1 cellular context compared by ENCODE assay signal in the genomic region with DNA sequence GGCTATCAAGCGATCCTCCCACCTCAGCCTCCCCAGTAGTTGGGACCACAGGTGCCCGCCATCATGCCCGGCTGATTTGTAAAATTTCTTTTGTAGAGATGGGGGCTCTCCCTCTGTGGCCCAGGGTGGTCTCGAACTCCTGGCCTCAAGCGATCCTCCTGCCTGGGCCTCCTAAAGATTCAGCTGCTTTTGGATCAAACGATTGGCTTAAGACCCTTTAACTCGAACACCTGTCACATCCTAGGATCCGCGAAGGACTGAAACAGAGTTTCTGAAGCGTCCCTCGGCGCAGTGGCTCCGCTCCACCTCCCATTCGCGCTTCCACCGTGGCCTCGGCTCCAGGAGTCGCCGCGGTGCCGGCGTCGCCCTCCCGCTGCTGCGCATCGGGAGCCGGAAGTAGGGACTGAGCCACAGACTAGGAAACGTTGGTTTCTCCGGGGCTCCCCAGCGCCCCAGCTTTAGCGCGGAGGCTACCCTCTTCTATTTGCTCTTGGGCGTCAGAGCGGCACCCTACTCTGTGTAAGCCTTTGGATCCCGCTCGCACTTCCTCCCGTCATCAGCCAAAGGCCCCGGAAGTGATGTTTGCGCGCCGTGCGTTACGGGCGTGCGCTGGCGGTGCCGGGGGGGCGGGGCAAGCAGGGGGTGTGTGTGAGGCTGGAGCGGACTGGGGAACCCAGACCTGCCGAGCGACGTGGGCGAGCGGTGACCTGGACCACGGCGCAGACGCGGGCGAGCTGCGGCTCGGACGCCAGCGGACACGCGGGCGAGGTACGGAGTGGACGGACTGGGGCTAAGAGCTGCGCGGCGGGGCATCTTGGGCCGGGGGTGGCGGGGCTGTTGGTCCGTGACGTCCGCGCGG.
TF ChIP-seq lines count a peak whose summit lies in the region.

No MANE protein-coding gene starts in this region.

TF ChIP-seq in HepG2, 621 proteins besides CTCF, POLR2A, EP300 and RAD21 (continued from another document and continues in another):
- TF ChIP-seq RERE (CRISPR knock-in tag; IDR thresholded peaks at IDR 0.05; ENCODE audit: low read depth) (no peak), ZNF773 (CRISPR knock-in tag; IDR thresholded peaks at IDR 0.05; ENCODE audit: borderline replicate concordance) (no peak), ZBTB21 (CRISPR knock-in tag; IDR thresholded peaks at IDR 0.05) (peak; percentile 92), TBX3 (IDR thresholded peaks at IDR 0.05; ENCODE audit: borderline replicate concordance) (no peak), ARNTL (CRISPR knock-in tag; IDR thresholded peaks at IDR 0.05) (0 out of 2 replicates have a peak, but pooled peaks have one; percentile 37), ZNF891 (CRISPR knock-in tag; IDR thresholded peaks at IDR 0.05) (0 out of 2 replicates have a peak, but pooled peaks have one; percentile 53), ZFP36 (IDR thresholded peaks at IDR 0.05; ENCODE audit: borderline replicate concordance, low read depth, low read length, partially characterized antibody) (no peak), BCL3 (CRISPR knock-in tag; IDR thresholded peaks at IDR 0.05) (peak; percentile 69; the same call in 1 of the 2 replicates), DDIT3 (CRISPR knock-in tag; IDR thresholded peaks at IDR 0.05) (no peak), SRY (CRISPR knock-in tag; IDR thresholded peaks at IDR 0.05) (peak; percentile 70), RFXAP (CRISPR knock-in tag; IDR thresholded peaks at IDR 0.05; ENCODE audit: borderline replicate concordance) (no peak), RBM22 (optimal IDR thresholded peaks at IDR 0.05; ENCODE audit: low read length) (peak; percentile 95), ZNF138 (CRISPR knock-in tag; IDR thresholded peaks at IDR 0.05; ENCODE audit: low read depth) (0 out of 2 replicates have a peak, but pooled peaks have one; percentile 36), ZNF543 (CRISPR knock-in tag; IDR thresholded peaks at IDR 0.05) (no peak), TFE3 (CRISPR knock-in tag; IDR thresholded peaks at IDR 0.05) (0 out of 2 replicates have a peak, but pooled peaks have one; percentile 13), SP4 (CRISPR knock-in tag; IDR thresholded peaks at IDR 0.05) (peak; percentile 84), TFDP1 (CRISPR knock-in tag; IDR thresholded peaks at IDR 0.05; ENCODE audit: borderline replicate concordance) (peak; percentile 74; the same call in 1 of the 2 replicates), ZNF329 (CRISPR knock-in tag; IDR thresholded peaks at IDR 0.05; ENCODE audit: low read depth) (peak; percentile 60; the same call in 1 of the 2 replicates), SNAPC2 (CRISPR knock-in tag; IDR thresholded peaks at IDR 0.05) (no peak), TAF15 (IDR thresholded peaks at IDR 0.05; ENCODE audit: low read depth, low read length, poor library complexity, severe bottlenecking) (no peak), ZNF775 (CRISPR knock-in tag; IDR thresholded peaks at IDR 0.05; ENCODE audit: borderline replicate concordance) (no peak), HMG20A (CRISPR knock-in tag; IDR thresholded peaks at IDR 0.05; ENCODE audit: borderline replicate concordance) (no peak), ZBTB39 (CRISPR knock-in tag; IDR thresholded peaks at IDR 0.05) (peak; percentile 88; the same call in 1 of the 2 replicates), MAFG (CRISPR knock-in tag; IDR thresholded peaks at IDR 0.05) (no peak), ZNF749 (CRISPR knock-in tag; IDR thresholded peaks at IDR 0.05; ENCODE audit: borderline replicate concordance) (no peak), ZNF383 (CRISPR knock-in tag; IDR thresholded peaks at IDR 0.05; ENCODE audit: borderline replicate concordance) (no peak), PRPF4 (IDR thresholded peaks at IDR 0.05; ENCODE audit: low read depth, low read length, poor library complexity, severe bottlenecking) (no peak), ZNF562 (CRISPR knock-in tag; IDR thresholded peaks at IDR 0.05; ENCODE audit: borderline replicate concordance) (no peak), THAP11 (CRISPR knock-in tag; IDR thresholded peaks at IDR 0.05) (peak; percentile 89), GTF2F1 (IDR thresholded peaks at IDR 0.05; ENCODE audit: low read length) (peak; percentile 56; the same call in 1 of the 2 replicates)
- TF ChIP-seq, protein P1, sequence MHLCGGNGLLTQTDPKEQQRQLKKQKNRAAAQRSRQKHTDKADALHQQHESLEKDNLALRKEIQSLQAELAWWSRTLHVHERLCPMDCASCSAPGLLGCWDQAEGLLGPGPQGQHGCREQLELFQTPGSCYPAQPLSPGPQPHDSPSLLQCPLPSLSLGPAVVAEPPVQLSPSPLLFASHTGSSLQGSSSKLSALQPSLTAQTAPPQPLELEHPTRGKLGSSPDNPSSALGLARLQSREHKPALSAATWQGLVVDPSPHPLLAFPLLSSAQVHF (CRISPR knock-in tag; IDR thresholded peaks at IDR 0.05) = peak; percentile 83
- TF ChIP-seq, protein P2, sequence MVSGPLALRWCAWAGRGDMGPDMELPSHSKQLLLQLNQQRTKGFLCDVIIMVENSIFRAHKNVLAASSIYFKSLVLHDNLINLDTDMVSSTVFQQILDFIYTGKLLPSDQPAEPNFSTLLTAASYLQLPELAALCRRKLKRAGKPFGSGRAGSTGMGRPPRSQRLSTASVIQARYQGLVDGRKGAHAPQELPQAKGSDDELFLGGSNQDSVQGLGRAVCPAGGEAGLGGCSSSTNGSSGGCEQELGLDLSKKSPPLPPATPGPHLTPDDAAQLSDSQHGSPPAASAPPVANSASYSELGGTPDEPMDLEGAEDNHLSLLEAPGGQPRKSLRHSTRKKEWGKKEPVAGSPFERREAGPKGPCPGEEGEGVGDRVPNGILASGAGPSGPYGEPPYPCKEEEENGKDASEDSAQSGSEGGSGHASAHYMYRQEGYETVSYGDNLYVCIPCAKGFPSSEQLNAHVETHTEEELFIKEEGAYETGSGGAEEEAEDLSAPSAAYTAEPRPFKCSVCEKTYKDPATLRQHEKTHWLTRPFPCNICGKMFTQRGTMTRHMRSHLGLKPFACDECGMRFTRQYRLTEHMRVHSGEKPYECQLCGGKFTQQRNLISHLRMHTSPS (CRISPR knock-in tag; IDR thresholded peaks at IDR 0.05; ENCODE audit: low read depth) = no peak; the same call in 1 of the 2 replicates
- TF ChIP-seq, protein P3, sequence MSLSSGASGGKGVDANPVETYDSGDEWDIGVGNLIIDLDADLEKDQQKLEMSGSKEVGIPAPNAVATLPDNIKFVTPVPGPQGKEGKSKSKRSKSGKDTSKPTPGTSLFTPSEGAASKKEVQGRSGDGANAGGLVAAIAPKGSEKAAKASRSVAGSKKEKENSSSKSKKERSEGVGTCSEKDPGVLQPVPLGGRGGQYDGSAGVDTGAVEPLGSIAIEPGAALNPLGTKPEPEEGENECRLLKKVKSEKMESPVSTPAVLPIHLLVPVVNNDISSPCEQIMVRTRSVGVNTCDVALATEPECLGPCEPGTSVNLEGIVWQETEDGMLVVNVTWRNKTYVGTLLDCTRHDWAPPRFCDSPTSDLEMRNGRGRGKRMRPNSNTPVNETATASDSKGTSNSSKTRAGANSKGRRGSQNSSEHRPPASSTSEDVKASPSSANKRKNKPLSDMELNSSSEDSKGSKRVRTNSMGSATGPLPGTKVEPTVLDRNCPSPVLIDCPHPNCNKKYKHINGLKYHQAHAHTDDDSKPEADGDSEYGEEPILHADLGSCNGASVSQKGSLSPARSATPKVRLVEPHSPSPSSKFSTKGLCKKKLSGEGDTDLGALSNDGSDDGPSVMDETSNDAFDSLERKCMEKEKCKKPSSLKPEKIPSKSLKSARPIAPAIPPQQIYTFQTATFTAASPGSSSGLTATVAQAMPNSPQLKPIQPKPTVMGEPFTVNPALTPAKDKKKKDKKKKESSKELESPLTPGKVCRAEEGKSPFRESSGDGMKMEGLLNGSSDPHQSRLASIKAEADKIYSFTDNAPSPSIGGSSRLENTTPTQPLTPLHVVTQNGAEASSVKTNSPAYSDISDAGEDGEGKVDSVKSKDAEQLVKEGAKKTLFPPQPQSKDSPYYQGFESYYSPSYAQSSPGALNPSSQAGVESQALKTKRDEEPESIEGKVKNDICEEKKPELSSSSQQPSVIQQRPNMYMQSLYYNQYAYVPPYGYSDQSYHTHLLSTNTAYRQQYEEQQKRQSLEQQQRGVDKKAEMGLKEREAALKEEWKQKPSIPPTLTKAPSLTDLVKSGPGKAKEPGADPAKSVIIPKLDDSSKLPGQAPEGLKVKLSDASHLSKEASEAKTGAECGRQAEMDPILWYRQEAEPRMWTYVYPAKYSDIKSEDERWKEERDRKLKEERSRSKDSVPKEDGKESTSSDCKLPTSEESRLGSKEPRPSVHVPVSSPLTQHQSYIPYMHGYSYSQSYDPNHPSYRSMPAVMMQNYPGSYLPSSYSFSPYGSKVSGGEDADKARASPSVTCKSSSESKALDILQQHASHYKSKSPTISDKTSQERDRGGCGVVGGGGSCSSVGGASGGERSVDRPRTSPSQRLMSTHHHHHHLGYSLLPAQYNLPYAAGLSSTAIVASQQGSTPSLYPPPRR (CRISPR knock-in tag; IDR thresholded peaks at IDR 0.05; ENCODE audit: borderline replicate concordance) = peak; percentile 68; the same call in 1 of the 2 replicates
